ENCODE assay signal across 23 cellular contexts in genomic region chr12:71584356-71584755, GRCh38.
"Had no signal": no experiment of that assay in that cellular context is flagged by ENCODE, and none has a peak within 500 bp of the region (broad histone marks: within the 10 kb centered on the region; RNA-seq: fewer than 3 reads in every experiment).

No MANE protein-coding gene starts in this region.

- DNase-seq: Kasumi-1, MM.1S, NCI-H1092 treated with DMSO at 0.1 percent for 48 hours, NCI-H1436, NCI-H187, NCI-H2029, NCI-H2081 treated with DMSO at 0.1 percent for 48 hours, NCI-H2171, NCI-H226, NCI-H446, NCI-H510A, NCI-H524 treated with DMSO at 0.1 percent for 48 hours, NCI-H69, NCI-H774, Right ventricle myocardium superior, RPMI8226, SIG-M5, SK-N-SH, SW 1271 had no signal

- H3K36me3 ChIP-seq: SJSA1 had no signal

- H3K4me3 ChIP-seq: K562, SJSA1 had no signal

- H3K9me3 ChIP-seq: SJSA1, SK-N-SH had no signal

- H3K4me1 ChIP-seq: SJSA1 had no signal

- H3K27ac ChIP-seq: HL-60, KMS-11, SJSA1 had no signal

- ATAC-seq: K562 had no signal

- H3K27me3 ChIP-seq: SJSA1 had no signal
